ENCODE assay signal across 14 cellular contexts in the genomic region with DNA sequence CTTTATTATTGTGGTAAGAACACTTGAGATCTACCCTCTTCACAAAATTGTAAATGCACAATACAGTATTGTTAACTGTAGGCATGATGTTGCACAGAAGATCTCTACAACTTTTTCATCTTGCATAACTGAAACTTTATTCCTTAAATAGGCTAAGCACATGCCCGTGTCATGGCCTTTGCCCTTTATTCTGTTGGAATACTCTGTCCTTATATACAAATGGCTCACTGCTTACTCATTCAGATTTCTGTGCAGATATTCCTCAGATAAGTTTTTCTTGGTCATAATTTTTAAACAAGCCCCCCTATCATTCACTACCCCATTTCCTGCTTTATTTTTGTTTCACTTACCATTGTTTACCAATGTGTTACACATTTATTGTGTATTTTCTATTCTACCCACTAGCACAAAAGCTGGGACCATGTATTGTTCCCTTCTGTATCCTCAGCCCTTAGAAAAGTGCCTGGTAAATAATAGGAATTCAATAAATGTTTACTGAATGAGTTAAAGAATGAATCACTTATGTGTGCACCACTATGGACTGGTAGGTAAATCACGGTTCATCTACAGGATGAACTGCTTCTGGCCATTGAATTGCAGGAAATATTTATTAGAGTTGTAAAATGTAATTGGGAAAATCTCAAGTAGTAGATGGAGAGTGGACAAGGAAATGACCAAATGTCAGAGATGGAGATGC.
A peak's percentile ranks its signal among the peaks of the same experiment; 100 is the strongest.
DNase-seq lines count a peak whose midpoint lies in the region; ATAC-seq and FAIRE-seq lines count a peak whose summit lies in the region.
"Had no signal": no experiment of that assay in that cellular context is flagged by ENCODE, and none has a peak within 500 bp of the region (broad histone marks: within the 10 kb centered on the region; RNA-seq: fewer than 3 reads in every experiment).

No MANE protein-coding gene starts in this region.

- H3K36me3 ChIP-seq in MG63 = no peaks in the 10 kb centered on the region
- H3K36me3 ChIP-seq: BLaER1 had no signal

- H3K4me3 ChIP-seq in MG63 = no peak overlapping the region
- H3K4me3 ChIP-seq: BLaER1 had no signal

- H3K9me3 ChIP-seq in MG63 = peaks cover 5% of the 10 kb centered on the region; the same call in 1 of the 2 replicates

- peak; percentile 9 for DNase-seq in DMS53 (lab: John Stamatoyannopoulos, UW)
- no peak for DNase-seq in DMS53 treated with DMSO at 0.1 percent for 48 hours (lab: John Stamatoyannopoulos, UW; ENCODE audit: unreplicated experiment)
- DNase-seq in MG63 = peak; percentile 14
- DNase-seq in fibroblast of peridontal ligament (ENCODE audit: extremely low read depth) = peak; percentile 14
- no peak for DNase-seq in frontal cortex (ENCODE audit: low spot score in 2 of 2)
- no peak for DNase-seq in kidney tubule cell (ENCODE audit: low spot score)
- DNase-seq: AML-193; Caco-2; CD8-positive, alpha-beta memory T cell; GDM1 had no signal

- no peak for FAIRE-seq in frontal cortex (lab: Jason Lieb, UNC)
- FAIRE-seq: HepG2, HTR-8/SVneo had no signal

- no peak for ATAC-seq in GM18511 (IDR thresholded peaks at IDR 0.05; ENCODE audit: unreplicated experiment)
- ATAC-seq: HepG2 had no signal

- no peaks in the 10 kb centered on the region for H3K27me3 ChIP-seq in MG63
- H3K27me3 ChIP-seq: BLaER1 had no signal

Comparison
In these comparisons a context has a peak if more than half of its experiments do, and no peak if none do; other contexts are left out.
1. DNase-seq: peak in DMS53 (single experiment), MG63 (single experiment) and fibroblast of peridontal ligament (single experiment); none in DMS53 treated with DMSO at 0.1 percent for 48 hours (single experiment), frontal cortex (0 of 2) and kidney tubule cell (single experiment).